17 cellular contexts compared by ENCODE assay signal in genomic region chr9:125425176-125425897, GRCh38.
"Had no signal": no experiment of that assay in that cellular context is flagged by ENCODE, and none has a peak within 500 bp of the region (broad histone marks: within the 10 kb centered on the region; RNA-seq: fewer than 3 reads in every experiment).

No MANE protein-coding gene starts in this region.

- H3K27ac ChIP-seq: brain microvascular endothelial cell, suprapubic skin had no signal

- H3K4me3 ChIP-seq: lung, suprapubic skin had no signal

- H3K9me3 ChIP-seq: suprapubic skin had no signal

- DNase-seq: activated CD4-positive, alpha-beta T cell treated with anti-CD3 and anti-CD28 coated beads, Interleukin-2, amount 50 U/mL, for 48 hours; activated CD4-positive, CD25-positive, alpha-beta regulatory T cell treated with anti-CD3 and anti-CD28 coated beads, Interleukin-2, amount 50 U/mL, for 72 hours; activated gamma-delta T cell; activated T-cell treated with anti-CD3 and anti-CD28 coated beads, Interleukin-2, amount 50 U/mL, for 48 hours; brain microvascular endothelial cell; effector memory CD4-positive, alpha-beta T cell; kidney glomerular epithelial cell; stimulated activated CD4-positive, alpha-beta T cell treated with anti-CD3 and anti-CD28 coated beads, Interleukin-12 subunit alpha, Interleukin-12 subunit beta, amount 100 ng/mL, for 4 hours; stimulated activated CD4-positive, alpha-beta T cell treated with anti-CD3 and anti-CD28 coated beads, Interleukin-2, amount 100 ng/mL, for 48 hours; stimulated activated CD8-positive, alpha-beta memory T cell treated with anti-CD3 and anti-CD28 coated beads, Interleukin-4, amount 100 ng/mL, for 48 hours; stimulated activated naive CD8-positive, alpha-beta T cell treated with anti-CD3 and anti-CD28 coated beads, Interleukin-15, Interleukin-2, amounts not matched to agents 100 U/mL and 50 U/mL, for 24 hours had no signal

- H3K4me3 Mint-ChIP-seq: activated naive CD8-positive, alpha-beta T cell; naive thymus-derived CD8-positive, alpha-beta T cell; T-helper 2 cell treated with Interferon-gamma antibody and Interleukin-4, amounts not matched to agents 5 μg/mL and 100 μg/mL, for 36 hours had no signal

- H3K36me3 ChIP-seq: brain microvascular endothelial cell, suprapubic skin had no signal

- H3K9me3 Mint-ChIP-seq: naive thymus-derived CD8-positive, alpha-beta T cell; T-helper 2 cell treated with Interferon-gamma antibody and Interleukin-4, amounts not matched to agents 5 μg/mL and 100 μg/mL, for 36 hours had no signal

- H3K27ac Mint-ChIP-seq: activated naive CD8-positive, alpha-beta T cell; T-helper 2 cell treated with Interferon-gamma antibody and Interleukin-4, amounts not matched to agents 5 μg/mL and 100 μg/mL, for 36 hours had no signal

- ATAC-seq: naive thymus-derived CD8-positive, alpha-beta T cell; sciatic nerve; stimulated activated naive CD8-positive, alpha-beta T cell treated with anti-CD3 and anti-CD28 coated beads, Interleukin-15, Interleukin-2, amounts not matched to agents 100 U/mL and 50 U/mL, for 24 hours had no signal

- H3K27me3 Mint-ChIP-seq: activated naive CD8-positive, alpha-beta T cell; naive thymus-derived CD8-positive, alpha-beta T cell had no signal

- H3K27me3 ChIP-seq: brain microvascular endothelial cell, suprapubic skin had no signal

- H3K36me3 Mint-ChIP-seq: activated naive CD8-positive, alpha-beta T cell; naive thymus-derived CD8-positive, alpha-beta T cell had no signal
